Comparison of ENCODE assay signal across 25 cellular contexts in genomic region chr4:176761872-176762271, GRCh38. TPM values are rescaled to one million over a fixed set of nuclear protein-coding genes. Genes with fewer than 3 reads are reported as not detected.
"Had no signal": no experiment of that assay in that cellular context is flagged by ENCODE, and none has a peak within 500 bp of the region (broad histone marks: within the 10 kb centered on the region; RNA-seq: fewer than 3 reads in every experiment).

No MANE protein-coding gene starts in this region.

- H3K4me2 ChIP-seq: smooth muscle cell had no signal

- H3K27me3 ChIP-seq: dorsolateral prefrontal cortex, foreskin keratinocyte, heart right ventricle, pancreas, right lobe of liver, stomach, thyroid gland, vagina had no signal

- H3K4me3 ChIP-seq: dorsolateral prefrontal cortex, heart right ventricle, left ventricle myocardium inferior, lower lobe of right lung, pancreas, right lobe of liver, smooth muscle cell, stomach, thyroid gland, vagina had no signal

- DNase-seq: dorsolateral prefrontal cortex; effector CD4-positive, alpha-beta T cell; foreskin keratinocyte; glutamatergic neuron; heart right ventricle; hippocampal formation; kidney glomerular epithelial cell; left colon; left ventricle myocardium inferior; lower lobe of right lung; natural killer cell; occipital lobe; pancreas; right lobe of liver; stimulated activated CD4-positive, alpha-beta T cell treated with anti-CD3 and anti-CD28 coated beads, Interleukin-12 subunit alpha, Interleukin-12 subunit beta, amount 100 ng/mL, for 4 hours; stimulated activated CD4-positive, alpha-beta T cell treated with anti-CD3 and anti-CD28 coated beads, Interleukin-1b, Interleukin-23, amount 100 ng/mL, for 48 hours; stimulated activated CD4-positive, alpha-beta T cell treated with anti-CD3 and anti-CD28 coated beads, Interleukin-4, amount 100 ng/mL, for 1 hour; stimulated activated CD8-positive, alpha-beta memory T cell treated with anti-CD3 and anti-CD28 coated beads, Interleukin-4, amount 100 ng/mL, for 48 hours; stimulated activated naive CD4-positive, alpha-beta T cell treated with Interleukin-2 at 50 U/mL for 16 hours; stomach; thyroid gland; trophoblast cell had no signal

- ATAC-seq: esophagus mucosa, foreskin keratinocyte, left colon, lower lobe of right lung, natural killer cell, pancreas, right lobe of liver had no signal

- H3K27ac ChIP-seq: dorsolateral prefrontal cortex, foreskin keratinocyte, heart right ventricle, left ventricle myocardium inferior, lower lobe of right lung, pancreas, right lobe of liver, stomach, thyroid gland, vagina had no signal

- H3K36me3 ChIP-seq: heart right ventricle, left ventricle myocardium inferior, lower lobe of right lung, pancreas, right lobe of liver, stomach, thyroid gland, vagina had no signal

- H3K9me3 ChIP-seq: lower lobe of right lung, pancreas, right lobe of liver, stomach, thyroid gland, vagina had no signal

- H3K4me1 ChIP-seq: left ventricle myocardium inferior, lower lobe of right lung, pancreas, right lobe of liver, stomach, vagina had no signal

RNA-seq across cellular contexts. Expression of gene VEGFC, which starts 30.9 kb away (rescaled TPM):
- total RNA-seq: natural killer cell had no signal
